12 cellular contexts compared by ENCODE assay signal in genomic region chr7:47622586-47622945, GRCh38. TPM values are rescaled to one million over a fixed set of nuclear protein-coding genes. Genes with fewer than 3 reads are reported as not detected.
DNase-seq lines count a peak whose midpoint lies in the region; ATAC-seq and TF ChIP-seq lines count a peak whose summit lies in the region.
"Had no signal": no experiment of that assay in that cellular context is flagged by ENCODE, and none has a peak within 500 bp of the region (broad histone marks: within the 10 kb centered on the region; RNA-seq: fewer than 3 reads in every experiment).

No MANE protein-coding gene starts in this region.

- no peak for TF ChIP-seq POLR2A in IMR-90 (IDR thresholded peaks at IDR 0.05; ENCODE audit: low read depth, low read length)

- H3K27me3 ChIP-seq in IMR-90 (ENCODE audit: control insufficient read depth, insufficient read depth, low read length) (no peaks in the 10 kb centered on the region), mucosa of rectum (ENCODE audit: control insufficient read depth in 2 of 2, insufficient read depth in 2 of 2, low read length in 2 of 2) (no peaks in the 10 kb centered on the region), stomach smooth muscle (ENCODE audit: control insufficient read depth in 1 of 2, insufficient read depth in 2 of 2, low read length in 2 of 2) (no peaks in the 10 kb centered on the region)

- peak overlapping the region; percentile 99 for H4K5ac ChIP-seq in IMR-90 (ENCODE audit: low read depth, low read length)

- H3K4me3 Mint-ChIP-seq in chondrocyte (ENCODE audit: unreplicated experiment): no peak overlapping the region

- H3K56ac ChIP-seq in IMR-90 (ENCODE audit: extremely low read depth, insufficient read depth, low read length): peak overlapping the region; percentile 95

- peak overlapping the region; percentile 78 for H3K23ac ChIP-seq in IMR-90 (ENCODE audit: low read depth, low read length)

- DNase-seq in IMR-90 (no peak), chondrocyte (ENCODE audit: low spot score) (no peak), SHP77 treated with DMSO at 0.1 percent for 48 hours (lab: John Stamatoyannopoulos, UW) (no peak), activated gamma-delta T cell (lab: John Stamatoyannopoulos, UW) (no peak), GM19240 (ENCODE audit: insufficient read length, low spot score) (no peak), NCI-H2171 treated with DMSO at 0.1 percent for 48 hours (lab: John Stamatoyannopoulos, UW) (no peak)
- DNase-seq: activated gamma-delta T cell treated with Interleukin-2 at 50 U/mL for 16 hours, GDM1, kidney glomerular epithelial cell, NCI-H1092 treated with DMSO at 0.1 percent for 48 hours had no signal

- POLR2A ChIA-PET in IMR-90 (lab: Charles Lee; ENCODE audit: unreplicated experiment): interaction anchor here (0.6 to 1.4 kb wide), 2 partner anchors 12 to 20 kb away, joined by 4 to 7 read pairs; no protein-coding TSS in a partner anchor

- H3K36me3 ChIP-seq in IMR-90 (ENCODE audit: control insufficient read depth, insufficient read depth, low read length): no peaks in the 10 kb centered on the region
- no peaks in the 10 kb centered on the region for H3K36me3 ChIP-seq in mucosa of rectum (ENCODE audit: control insufficient read depth in 2 of 2, insufficient read depth in 2 of 2, low read length in 2 of 2)
- H3K36me3 ChIP-seq in stomach smooth muscle (ENCODE audit: control insufficient read depth in 2 of 2, insufficient read depth in 2 of 2, low read length in 2 of 2): no peaks in the 10 kb centered on the region

- peak overlapping the region; percentile 99 for H3K18ac ChIP-seq in IMR-90 (ENCODE audit: low read depth, low read length)

- H2BK120ac ChIP-seq in IMR-90 (ENCODE audit: low read depth, low read length): peak overlapping the region; percentile 99

- TF ChIP-seq RAD21 in IMR-90 (IDR thresholded peaks at IDR 0.05; ENCODE audit: low read length): no peak

- H3K79me1 ChIP-seq in IMR-90 (ENCODE audit: low read depth in 1 of 2, low read length in 2 of 2): no peaks in the 10 kb centered on the region

- H3K4me1 ChIP-seq in IMR-90 (ENCODE audit: control insufficient read depth, insufficient read depth, low read length) (peaks cover 18% of the 10 kb centered on the region), mucosa of rectum (ENCODE audit: control insufficient read depth in 2 of 2, insufficient read depth in 2 of 2, low read length in 2 of 2) (peaks cover 12 to 14% of the 10 kb centered on the region in 2 donors), stomach smooth muscle (ENCODE audit: control insufficient read depth, insufficient read depth, low read length) (peaks cover 41% of the 10 kb centered on the region)

- H3K14ac ChIP-seq in IMR-90 (replicated peaks; ENCODE audit: low read depth, low read length): peak overlapping the region; percentile 81

- TF ChIP-seq CTCF in IMR-90 (conservative IDR thresholded peaks at IDR 0.05; ENCODE audit: low read depth, low read length) (no peak), chondrocyte (IDR thresholded peaks at IDR 0.05) (no peak)

- H2BK20ac ChIP-seq in IMR-90 (ENCODE audit: low read depth, low read length): peak overlapping the region; percentile 97

- no peak for ATAC-seq in IMR-90 (ENCODE audit: low read depth)

- H3K27ac ChIP-seq in IMR-90 (ENCODE audit: insufficient read depth, low read length) (peak overlapping the region; percentile 87), mucosa of rectum (ENCODE audit: low read depth in 2 of 2, low read length in 2 of 2) (peak overlapping the region; percentile 12 to 65), stomach smooth muscle (ENCODE audit: low read length) (peak overlapping the region; percentile 56)

- no TSS peak for BruUV-seq in IMR-90 (replicated peaks; lab: Mats Ljungman, UMichigan)

- peak overlapping the region; percentile 99 for H3K4ac ChIP-seq in IMR-90 (ENCODE audit: low read depth, low read length)

- CTCF ChIA-PET in IMR-90 (lab: Yijun Ruan, JAX): no interaction called here

- peak overlapping the region; percentile 27; the same call in 1 of the 2 replicates for H3K4me2 ChIP-seq in IMR-90 (ENCODE audit: low read depth, low read length)

- intact Hi-C loops in IMR-90 (cut with micrococcal nuclease): loop anchor here (5.0 kb wide), 1 partner anchor 40 kb away; the partner anchor contains the start of gene TNS3

- no peaks in the 10 kb centered on the region for H3K27me3 Mint-ChIP-seq in chondrocyte (ENCODE audit: low read depth)

- no peaks in the 10 kb centered on the region for H4K20me1 ChIP-seq in IMR-90 (ENCODE audit: insufficient read depth, low read length)

- H2AK5ac ChIP-seq in IMR-90 (ENCODE audit: low read depth, low read length): peak overlapping the region; percentile 78

- no peaks in the 10 kb centered on the region for H3K9me3 Mint-ChIP-seq in chondrocyte (ENCODE audit: low read depth)

- H3K9ac ChIP-seq in IMR-90 (ENCODE audit: low read depth, low read length) (peak overlapping the region; percentile 21), mucosa of rectum (ENCODE audit: low read depth in 1 of 2, low read length in 2 of 2) (no peak overlapping the region), stomach smooth muscle (ENCODE audit: low read length in 2 of 2) (peak overlapping the region in 1 of 2 donors; percentile 13)

- peak overlapping the region; percentile 71 for H2AFZ ChIP-seq in IMR-90 (replicated peaks; ENCODE audit: low read length, poor library complexity)

- peaks cover 21% of the 10 kb centered on the region for H3K9me1 ChIP-seq in IMR-90 (ENCODE audit: insufficient read depth, low read length)

- in situ Hi-C loops in IMR-90 (cut with MboI; ENCODE audit: low sequenced_read_pairs): no loop called here

- H2AK9ac ChIP-seq in IMR-90 (replicated peaks; ENCODE audit: low read depth, low read length, poor library complexity): peak overlapping the region; percentile 22

- H2BK15ac ChIP-seq in IMR-90 (ENCODE audit: low read depth, low read length): peak overlapping the region; percentile 96; the same call in 2 of the 3 replicates

- no peak overlapping the region for H3K4me3 ChIP-seq in IMR-90 (ENCODE audit: insufficient read depth, low read depth, low read length)
- no peak overlapping the region for H3K4me3 ChIP-seq in mucosa of rectum (ENCODE audit: low read length in 2 of 2)
- H3K4me3 ChIP-seq in stomach smooth muscle (ENCODE audit: low read length in 2 of 2): peak overlapping the region in 1 of 2 donors; percentile 49

- H4K91ac ChIP-seq in IMR-90 (ENCODE audit: insufficient read depth, low read depth, low read length): peak overlapping the region; percentile 91

- peak overlapping the region; percentile 85 to 95 for H4K8ac ChIP-seq in IMR-90 (ENCODE audit: low read depth in 2 of 2, low read length in 2 of 2)

- H3K4me1 Mint-ChIP-seq in chondrocyte (ENCODE audit: low read depth): peaks cover 48% of the 10 kb centered on the region

- peak overlapping the region; percentile 91 for H3K27ac Mint-ChIP-seq in chondrocyte (ENCODE audit: unreplicated experiment)

- peak overlapping the region; percentile 92 for H2BK5ac ChIP-seq in IMR-90 (ENCODE audit: low read depth, low read length, poor library complexity, severe bottlenecking)

- dilution Hi-C loops in IMR-90 (cut with HindIII; ENCODE audit: low sequenced_read_pairs, unreplicated experiment): no loop called here

- no peaks in the 10 kb centered on the region for H3K9me3 ChIP-seq in IMR-90 (ENCODE audit: control insufficient read depth, insufficient read depth, low read length)
- H3K9me3 ChIP-seq in mucosa of rectum (ENCODE audit: control insufficient read depth in 2 of 2, low read length in 2 of 2): no peaks in the 10 kb centered on the region
- H3K9me3 ChIP-seq in stomach smooth muscle (ENCODE audit: control insufficient read depth in 2 of 2, low read length in 2 of 2): no peaks in the 10 kb centered on the region

- H3K36me3 Mint-ChIP-seq in chondrocyte (ENCODE audit: low read depth): no peaks in the 10 kb centered on the region

TF ChIP-seq in IMR-90, 13 proteins besides CTCF, POLR2A, EP300 and RAD21:
- no peak for TF ChIP-seq ELK1 (IDR thresholded peaks at IDR 0.05; ENCODE audit: borderline replicate concordance, low read depth, low read length)
- no peak for TF ChIP-seq MAZ (IDR thresholded peaks at IDR 0.05; ENCODE audit: borderline replicate concordance, low read depth, low read length)
- no peak for TF ChIP-seq CEBPB (IDR thresholded peaks at IDR 0.05; ENCODE audit: low read depth, low read length)
- no peak for TF ChIP-seq RFX5 (IDR thresholded peaks at IDR 0.05; ENCODE audit: low read depth, low read length)
- TF ChIP-seq RCOR1 (IDR thresholded peaks at IDR 0.05; ENCODE audit: insufficient replicate concordance, low read length): no peak
- TF ChIP-seq USF2 (IDR thresholded peaks at IDR 0.05; ENCODE audit: low read depth, low read length): no peak
- TF ChIP-seq MXI1 (IDR thresholded peaks at IDR 0.05; ENCODE audit: borderline replicate concordance, low read depth, low read length): no peak
- no peak for TF ChIP-seq FOS (IDR thresholded peaks at IDR 0.05; ENCODE audit: low read depth, low read length)
- TF ChIP-seq CHD1 (IDR thresholded peaks at IDR 0.05; ENCODE audit: low read depth, low read length): no peak
- TF ChIP-seq SMC3 (IDR thresholded peaks at IDR 0.05; ENCODE audit: low read depth, low read length): no peak
- no peak for TF ChIP-seq BHLHE40 (IDR thresholded peaks at IDR 0.05; ENCODE audit: low read depth, low read length)
- no peak for TF ChIP-seq NFE2L2 (IDR thresholded peaks at IDR 0.05; ENCODE audit: low read depth, low read length)

RNA-seq across cellular contexts. Expression of gene TNS3, which starts 40.7 kb away (rescaled TPM):
- total RNA-seq in IMR-90 (2012; rRNA removed) (58.9 and 64.3 TPM in 2 replicates), chondrocyte (320 to 433 TPM (median 426 TPM) in 3 replicates)
- 75.6 and 79.2 TPM in 2 replicates for polyA plus RNA-seq in IMR-90 (2012; rRNA removed)
- 45.5 and 62.9 TPM in 2 replicates for polyA plus RNA-seq in IMR-90 (2012; cell fraction: cytosol; rRNA removed)
- polyA plus RNA-seq in IMR-90 (2012; cell fraction: nucleus; rRNA removed; ENCODE audit: low replicate concordance): 103 and 160 TPM in 2 replicates
